ENCODE assay signal across 27 cellular contexts in the genomic region with DNA sequence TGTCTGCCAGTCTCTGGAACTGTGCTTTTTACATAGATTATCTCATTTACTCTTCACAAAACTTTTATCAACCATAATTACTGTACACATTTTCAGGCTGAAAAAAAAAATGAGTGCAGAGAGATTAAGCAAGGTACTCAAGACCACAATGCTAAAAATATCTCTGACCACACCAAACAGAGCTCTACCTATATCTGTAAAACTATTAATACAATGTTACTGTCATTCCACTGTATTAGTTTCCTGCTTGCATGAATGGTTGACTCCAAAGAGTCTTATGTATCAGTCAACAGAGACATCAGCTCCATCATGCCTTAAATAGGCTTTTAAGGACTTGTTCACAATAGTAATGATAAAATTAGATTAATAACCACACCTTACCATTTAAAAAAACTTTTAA.
DNase-seq lines count a peak whose midpoint lies in the region; ATAC-seq and TF ChIP-seq lines count a peak whose summit lies in the region.
"Had no signal": no experiment of that assay in that cellular context is flagged by ENCODE, and none has a peak within 500 bp of the region (broad histone marks: within the 10 kb centered on the region; RNA-seq: fewer than 3 reads in every experiment).

No MANE protein-coding gene starts in this region.

- ATAC-seq in Right ventricle myocardium superior (ENCODE audit: poor library complexity) (peak; percentile 60), GM21367 (IDR thresholded peaks at IDR 0.05; ENCODE audit: unreplicated experiment) (peak; percentile 57), HG03103 (IDR thresholded peaks at IDR 0.05; ENCODE audit: low read depth, unreplicated experiment) (peak; percentile 77)
- ATAC-seq: activated T-cell treated with anti-CD3 and anti-CD28 coated beads, Interleukin-2, amount 50 U/mL, for 72 hours; natural killer cell had no signal

- H3K27me3 Mint-ChIP-seq in Calu3 (ENCODE audit: unreplicated experiment): no peaks in the 10 kb centered on the region
- peaks cover 9% of the 10 kb centered on the region for H3K27me3 Mint-ChIP-seq in activated CD4-positive, alpha-beta memory T cell treated with anti-CD3 and anti-CD28 coated beads for 36 hours

- H3K9me3 ChIP-seq in right atrium auricular region (no peaks in the 10 kb centered on the region), PC-9 (ENCODE audit: insufficient read depth, low read depth) (no peaks in the 10 kb centered on the region)
- H3K9me3 ChIP-seq: Peyer's patch, thoracic aorta had no signal

- POLR2A ChIA-PET in PC-9 (lab: Charles Lee; ENCODE audit: unreplicated experiment): no interaction called here
- POLR2A ChIA-PET in activated CD4-positive, alpha-beta memory T cell treated with anti-CD3 and anti-CD28 coated beads for 36 hours (lab: Charles Lee): no interaction called here

- CTCF ChIA-PET in Calu3 (lab: Charles Lee): no interaction called here
- CTCF ChIA-PET in PC-9 (lab: Charles Lee): no interaction called here
- CTCF ChIA-PET in activated CD4-positive, alpha-beta memory T cell treated with anti-CD3 and anti-CD28 coated beads for 36 hours (lab: Charles Lee): no interaction called here

- no peaks in the 10 kb centered on the region for H3K27me3 ChIP-seq in right atrium auricular region
- no peaks in the 10 kb centered on the region for H3K27me3 ChIP-seq in PC-9 (ENCODE audit: insufficient read depth, low read depth)
- H3K27me3 ChIP-seq: cardiac muscle cell, MG63, Peyer's patch had no signal

- H3K4me2 ChIP-seq in PC-9: no peak overlapping the region

- intact Hi-C loops in Right ventricle myocardium superior (cut with DNase I) (no loop called here), Calu3 (cut with micrococcal nuclease; ENCODE audit: unreplicated experiment) (no loop called here), PC-9 (cut with micrococcal nuclease; ENCODE audit: unreplicated experiment) (no loop called here)
- intact Hi-C loops in activated CD4-positive, alpha-beta memory T cell treated with anti-CD3 and anti-CD28 coated beads for 36 hours (cut with micrococcal nuclease): no loop called here

- H4K20me1 ChIP-seq in PC-9 (ENCODE audit: insufficient read depth): no peaks in the 10 kb centered on the region

- no peaks in the 10 kb centered on the region for H3K9me2 ChIP-seq in PC-9 (ENCODE audit: insufficient read depth)

- H3K27ac Mint-ChIP-seq in Calu3 (ENCODE audit: unreplicated experiment): no peak overlapping the region
- no peak overlapping the region for H3K27ac Mint-ChIP-seq in activated CD4-positive, alpha-beta memory T cell treated with anti-CD3 and anti-CD28 coated beads for 36 hours
- H3K27ac Mint-ChIP-seq: activated T-cell treated with anti-CD3 and anti-CD28 coated beads, Interleukin-2, amount 50 U/mL, for 72 hours; CD4-positive, alpha-beta memory T cell; H9; mesothelial cell of epicardium; natural killer cell had no signal

- H3F3A ChIP-seq in PC-9 (ENCODE audit: insufficient read depth, low read depth): no peaks in the 10 kb centered on the region

- H3K9me3 Mint-ChIP-seq in Calu3 (ENCODE audit: low read depth, unreplicated experiment): peaks cover 3% of the 10 kb centered on the region
- H3K9me3 Mint-ChIP-seq in activated CD4-positive, alpha-beta memory T cell treated with anti-CD3 and anti-CD28 coated beads for 36 hours: no peaks in the 10 kb centered on the region
- H3K9me3 Mint-ChIP-seq: activated T-cell treated with anti-CD3 and anti-CD28 coated beads, Interleukin-2, amount 50 U/mL, for 72 hours had no signal

- DNase-seq in Right ventricle myocardium superior: no peak
- DNase-seq in right atrium auricular region (ENCODE audit: low spot score): no peak
- DNase-seq in Calu3: no peak
- no peak for DNase-seq in PC-9
- no peak for DNase-seq in GOT3 (lab: John Stamatoyannopoulos, UW)
- no peak for DNase-seq in activated CD4-positive, alpha-beta memory T cell treated with anti-CD3 and anti-CD28 coated beads for 36 hours
- DNase-seq: activated CD4-positive, alpha-beta T cell treated with anti-CD3 and anti-CD28 coated beads for 4 hours; activated naive CD4-positive, alpha-beta T cell treated with anti-CD3 and anti-CD28 coated beads, Interleukin-2, amount 50 U/mL, for 16 hours; activated T-cell treated with anti-CD3 and anti-CD28 coated beads, Interleukin-2, amount 50 U/mL, for 72 hours; CD4-positive, alpha-beta memory T cell; DMS53; GDM1; H9; MG63; natural killer cell; NCI-H1417 treated with DMSO at 0.1 percent for 48 hours; NCI-H2107; Peyer's patch; stimulated activated CD4-positive, alpha-beta T cell treated with anti-CD3 and anti-CD28 coated beads, Interleukin-4, amount 100 ng/mL, for 24 hours; stimulated activated naive CD4-positive, alpha-beta T cell treated with Interleukin-2 at 50 U/mL for 16 hours; T-helper 2 cell had no signal

- TF ChIP-seq CTCF in right atrium auricular region (IDR thresholded peaks at IDR 0.05) (no peak), Calu3 (IDR thresholded peaks at IDR 0.05; ENCODE audit: unreplicated experiment) (no peak), PC-9 (conservative IDR thresholded peaks at IDR 0.05) (no peak)

- no peaks in the 10 kb centered on the region for H3K4me1 ChIP-seq in right atrium auricular region
- H3K4me1 ChIP-seq in PC-9 (replicated peaks; ENCODE audit: insufficient read depth): no peaks in the 10 kb centered on the region
- H3K4me1 ChIP-seq: Peyer's patch had no signal

- peaks cover 12% of the 10 kb centered on the region for H3K4me1 Mint-ChIP-seq in Calu3 (ENCODE audit: low read depth, unreplicated experiment)
- H3K4me1 Mint-ChIP-seq in activated CD4-positive, alpha-beta memory T cell treated with anti-CD3 and anti-CD28 coated beads for 36 hours (ENCODE audit: low read depth): no peaks in the 10 kb centered on the region
- H3K4me1 Mint-ChIP-seq: CD4-positive, alpha-beta memory T cell; natural killer cell had no signal

- no peak overlapping the region for H3K4me3 Mint-ChIP-seq in Calu3 (ENCODE audit: low read depth, unreplicated experiment)
- no peak overlapping the region for H3K4me3 Mint-ChIP-seq in activated CD4-positive, alpha-beta memory T cell treated with anti-CD3 and anti-CD28 coated beads for 36 hours
- H3K4me3 Mint-ChIP-seq: activated T-cell treated with anti-CD3 and anti-CD28 coated beads, Interleukin-2, amount 50 U/mL, for 72 hours; CD4-positive, alpha-beta memory T cell; H9; mesothelial cell of epicardium; natural killer cell had no signal

- H2AFZ ChIP-seq in PC-9: no peak overlapping the region

- H3K27ac ChIP-seq in right atrium auricular region (no peak overlapping the region), PC-9 (no peak overlapping the region)
- H3K27ac ChIP-seq: 22Rv1, cardiac muscle cell, Peyer's patch, thoracic aorta had no signal

- H3K36me3 ChIP-seq in right atrium auricular region: no peaks in the 10 kb centered on the region
- H3K36me3 ChIP-seq in PC-9 (ENCODE audit: low read depth): no peaks in the 10 kb centered on the region
- H3K36me3 ChIP-seq: cardiac muscle cell, MG63, Peyer's patch, thoracic aorta had no signal

- BruUV-seq in Calu3 (replicated peaks; lab: Mats Ljungman, UMichigan) (no TSS peak), PC-9 (replicated peaks; lab: Mats Ljungman, UMichigan) (no TSS peak)

- H3K36me3 Mint-ChIP-seq in Calu3 (ENCODE audit: insufficient read depth, unreplicated experiment): no peaks in the 10 kb centered on the region
- no peaks in the 10 kb centered on the region for H3K36me3 Mint-ChIP-seq in activated CD4-positive, alpha-beta memory T cell treated with anti-CD3 and anti-CD28 coated beads for 36 hours
- H3K36me3 Mint-ChIP-seq: CD4-positive, alpha-beta memory T cell; natural killer cell had no signal

- H3K79me2 ChIP-seq in PC-9 (ENCODE audit: low read depth): no peaks in the 10 kb centered on the region

- H3K4me3 ChIP-seq in right atrium auricular region: no peak overlapping the region
- H3K4me3 ChIP-seq in PC-9: no peak overlapping the region
- H3K4me3 ChIP-seq: cardiac muscle cell, MG63, Peyer's patch, thoracic aorta had no signal
